26 cellular contexts compared by ENCODE assay signal in the genomic region with DNA sequence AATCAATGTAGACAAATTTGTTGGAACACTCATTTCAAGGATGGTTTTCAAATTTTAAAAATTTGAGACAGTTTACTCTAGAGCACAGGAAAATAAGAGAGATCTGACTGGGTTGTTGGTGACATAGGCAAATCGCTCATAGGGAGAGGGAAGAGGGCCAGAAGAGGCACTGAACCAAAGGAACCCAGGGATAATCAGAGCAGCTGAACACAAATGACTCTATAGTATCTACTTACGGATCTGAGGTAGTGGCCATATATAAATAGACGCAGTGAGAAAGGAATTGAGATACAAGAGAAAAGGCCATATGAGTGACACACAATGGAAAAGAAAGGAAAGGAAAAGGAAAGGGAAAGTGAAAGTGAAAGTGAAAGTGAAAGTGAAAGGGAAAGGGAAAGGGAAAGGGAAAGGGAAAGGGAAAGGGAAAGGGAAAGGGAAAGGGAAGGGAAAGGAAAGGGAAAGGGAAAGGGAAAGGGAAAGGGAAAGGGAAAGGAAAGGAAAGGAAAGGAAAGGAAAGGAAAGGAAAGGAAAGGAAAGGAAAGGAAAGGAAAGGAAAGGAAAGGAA.
"Had no signal": no experiment of that assay in that cellular context is flagged by ENCODE, and none has a peak within 500 bp of the region (broad histone marks: within the 10 kb centered on the region; RNA-seq: fewer than 3 reads in every experiment).

No MANE protein-coding gene starts in this region.

- H3K9me3 Mint-ChIP-seq: activated CD4-positive, alpha-beta memory T cell treated with anti-CD3 and anti-CD28 coated beads, Interleukin-2, amount 10 ng/mL, durations not matched to agents 7 days and 5 days; activated CD4-positive, alpha-beta T cell treated with anti-CD3 and anti-CD28 coated beads, Interleukin-2, amount 10 ng/mL, durations not matched to agents 7 days and 5 days; activated naive CD4-positive, alpha-beta T cell treated with anti-CD3 and anti-CD28 coated beads, Interleukin-2, amount 50 U/mL, for 24 hours; activated T-helper 17 cell treated with anti-CD3 and anti-CD28 coated beads, Interleukin-2, amount 50 U/mL, for 72 hours; brain; neural crest cell; WTC11 had no signal

- H3K4me3 Mint-ChIP-seq: activated CD4-positive, alpha-beta memory T cell treated with anti-CD3 and anti-CD28 coated beads, Interleukin-2, amount 10 ng/mL, durations not matched to agents 7 days and 5 days; activated CD4-positive, alpha-beta T cell treated with anti-CD3 and anti-CD28 coated beads, Interleukin-2, amount 10 ng/mL, durations not matched to agents 7 days and 5 days; activated naive CD4-positive, alpha-beta T cell treated with anti-CD3 and anti-CD28 coated beads, Interleukin-2, amount 50 U/mL, for 24 hours; activated T-helper 17 cell treated with anti-CD3 and anti-CD28 coated beads, Interleukin-2, amount 50 U/mL, for 72 hours; effector memory CD8-positive, alpha-beta T cell; immature natural killer cell; neural crest cell; T-helper 17 cell; WTC11 had no signal

- ATAC-seq: activated T-helper 17 cell treated with anti-CD3 and anti-CD28 coated beads, Interleukin-2, amount 50 U/mL, for 72 hours; effector memory CD8-positive, alpha-beta T cell; esophagus mucosa; foreskin keratinocyte; heart left ventricle; left colon; T-helper 17 cell; WTC11 had no signal

- FAIRE-seq: kidney, urothelium cell line had no signal

- H3K27ac Mint-ChIP-seq: activated CD4-positive, alpha-beta memory T cell treated with anti-CD3 and anti-CD28 coated beads, Interleukin-2, amount 10 ng/mL, durations not matched to agents 7 days and 5 days; activated CD4-positive, alpha-beta T cell treated with anti-CD3 and anti-CD28 coated beads, Interleukin-2, amount 10 ng/mL, durations not matched to agents 7 days and 5 days; activated naive CD4-positive, alpha-beta T cell treated with anti-CD3 and anti-CD28 coated beads, Interleukin-2, amount 50 U/mL, for 24 hours; activated T-helper 17 cell treated with anti-CD3 and anti-CD28 coated beads, Interleukin-2, amount 50 U/mL, for 72 hours; brain; T-helper 17 cell; WTC11 had no signal

- H3K36me3 Mint-ChIP-seq: activated naive CD4-positive, alpha-beta T cell treated with anti-CD3 and anti-CD28 coated beads, Interleukin-2, amount 50 U/mL, for 24 hours; brain; immature natural killer cell; WTC11 had no signal

- H3K4me1 Mint-ChIP-seq: activated T-helper 17 cell treated with anti-CD3 and anti-CD28 coated beads, Interleukin-2, amount 50 U/mL, for 72 hours; brain; neural crest cell; WTC11 had no signal

- H3K27me3 Mint-ChIP-seq: activated CD4-positive, alpha-beta memory T cell treated with anti-CD3 and anti-CD28 coated beads, Interleukin-2, amount 10 ng/mL, durations not matched to agents 7 days and 5 days; activated CD4-positive, alpha-beta T cell treated with anti-CD3 and anti-CD28 coated beads, Interleukin-2, amount 10 ng/mL, durations not matched to agents 7 days and 5 days; activated naive CD4-positive, alpha-beta T cell treated with anti-CD3 and anti-CD28 coated beads, Interleukin-2, amount 50 U/mL, for 24 hours; activated T-helper 17 cell treated with anti-CD3 and anti-CD28 coated beads, Interleukin-2, amount 50 U/mL, for 72 hours; effector memory CD8-positive, alpha-beta T cell; T-helper 17 cell had no signal

- DNase-seq: activated CD4-positive, alpha-beta memory T cell treated with anti-CD3 and anti-CD28 coated beads, Interleukin-2, amount 10 ng/mL, durations not matched to agents 7 days and 5 days; activated CD4-positive, alpha-beta T cell treated with anti-CD3 and anti-CD28 coated beads for 1 hour; activated CD4-positive, alpha-beta T cell treated with anti-CD3 and anti-CD28 coated beads, Interleukin-2, amount 10 ng/mL, durations not matched to agents 7 days and 5 days; activated gamma-delta T cell treated with Interleukin-2 at 50 U/mL for 16 hours; activated T-cell treated with anti-CD3 and anti-CD28 coated beads, Interleukin-2, amount 50 U/mL, for 1 hour; dorsolateral prefrontal cortex; effector memory CD8-positive, alpha-beta T cell; foreskin keratinocyte; heart left ventricle; hypothalamus; kidney; left colon; mammary epithelial cell; occipital lobe; stimulated activated naive CD4-positive, alpha-beta T cell treated with Interleukin-2 at 50 U/mL for 16 hours; T-helper 17 cell; T1000; trophoblast cell had no signal
